10 cellular contexts compared by ENCODE assay signal in genomic region chr5:16455670-16456069, GRCh38. TPM values are rescaled to one million over a fixed set of nuclear protein-coding genes. Genes with fewer than 3 reads are reported as not detected.
DNase-seq lines count a peak whose midpoint lies in the region; ATAC-seq, FAIRE-seq and TF ChIP-seq lines count a peak whose summit lies in the region.
"Had no signal": no experiment of that assay in that cellular context is flagged by ENCODE, and none has a peak within 500 bp of the region (broad histone marks: within the 10 kb centered on the region; RNA-seq: fewer than 3 reads in every experiment).

No MANE protein-coding gene starts in this region.

- H3K27me3 Mint-ChIP-seq in activated T-cell treated with anti-CD3 and anti-CD28 coated beads, Interleukin-2, amount 50 U/mL, for 72 hours (ENCODE audit: low read depth) = no peaks in the 10 kb centered on the region
- no peaks in the 10 kb centered on the region for H3K27me3 Mint-ChIP-seq in stimulated activated naive B cell treated with anti-CD40 and anti-IgM and Interleukin-4, amounts not matched to agents 10 μg/mL and 1 μg/mL and 100 μg/mL, for 72 hours

- H3K4me3 ChIP-seq in endothelial cell of umbilical vein (replicated peaks in 1 of 3; ENCODE audit: insufficient read depth in 1 of 3, low read depth in 1 of 3, low read length in 3 of 3) = no peak overlapping the region
- H3K4me3 ChIP-seq: spleen, tibial artery had no signal

- H3K9me3 Mint-ChIP-seq in activated T-cell treated with anti-CD3 and anti-CD28 coated beads, Interleukin-2, amount 50 U/mL, for 72 hours = no peaks in the 10 kb centered on the region
- no peaks in the 10 kb centered on the region for H3K9me3 Mint-ChIP-seq in stimulated activated naive B cell treated with anti-CD40 and anti-IgM and Interleukin-4, amounts not matched to agents 10 μg/mL and 1 μg/mL and 100 μg/mL, for 72 hours

- H3K36me3 Mint-ChIP-seq in activated T-cell treated with anti-CD3 and anti-CD28 coated beads, Interleukin-2, amount 50 U/mL, for 72 hours (ENCODE audit: insufficient read depth in 2 of 2) = peaks cover 8 to 36% of the 10 kb centered on the region in 2 donors
- H3K36me3 Mint-ChIP-seq in stimulated activated naive B cell treated with anti-CD40 and anti-IgM and Interleukin-4, amounts not matched to agents 10 μg/mL and 1 μg/mL and 100 μg/mL, for 72 hours = peaks cover 26 to 48% of the 10 kb centered on the region in 2 donors

- BruUV-seq in endothelial cell of umbilical vein (replicated peaks; lab: Mats Ljungman, UMichigan) = no TSS peak

- no peak overlapping the region for H2AFZ ChIP-seq in endothelial cell of umbilical vein (ENCODE audit: low read depth, low read length)

- ATAC-seq in activated T-cell treated with anti-CD3 and anti-CD28 coated beads, Interleukin-2, amount 50 U/mL, for 72 hours (replicated peaks in 1 of 2) = no peak
- ATAC-seq in stimulated activated naive B cell treated with anti-CD40 and anti-IgM and Interleukin-4, amounts not matched to agents 10 μg/mL and 1 μg/mL and 100 μg/mL, for 72 hours (replicated peaks) = peak; percentile 71 to 74
- no peak for ATAC-seq in HG03565 (IDR thresholded peaks at IDR 0.05; ENCODE audit: unreplicated experiment)

- H3K4me2 ChIP-seq in endothelial cell of umbilical vein (ENCODE audit: insufficient read depth, low read length) = peak overlapping the region; percentile 22

- peaks cover 16 to 17% of the 10 kb centered on the region in 2 experiments for H3K36me3 ChIP-seq in endothelial cell of umbilical vein (ENCODE audit: control insufficient read depth in 2 of 2, extremely low read depth in 1 of 2, insufficient read depth in 2 of 2, low read length in 2 of 2)

- H3K79me2 ChIP-seq in endothelial cell of umbilical vein (ENCODE audit: control insufficient read depth, insufficient read depth, low read length) = peaks cover 30% of the 10 kb centered on the region

- no peak for TF ChIP-seq CTCF in endothelial cell of umbilical vein (IDR thresholded peaks at IDR 0.05; ENCODE audit: extremely low read depth in 1 of 2, insufficient read depth in 1 of 2, low read depth in 1 of 2, low read length in 2 of 2)

- H3K27me3 ChIP-seq in endothelial cell of umbilical vein (ENCODE audit: control insufficient read depth in 2 of 2, insufficient read depth in 2 of 2, low read length in 2 of 2) = no peaks in the 10 kb centered on the region
- H3K27me3 ChIP-seq: spleen, tibial artery had no signal

- no peaks in the 10 kb centered on the region for H3K9me3 ChIP-seq in endothelial cell of umbilical vein (replicated peaks; ENCODE audit: control insufficient read depth, insufficient read depth, low read length)
- H3K9me3 ChIP-seq: spleen, tibial artery had no signal

- H3K9ac ChIP-seq in endothelial cell of umbilical vein (replicated peaks; ENCODE audit: extremely low read depth, insufficient read depth, low read length) = peak overlapping the region; percentile 21

- no peak for DNase-seq in activated T-cell treated with anti-CD3 and anti-CD28 coated beads, Interleukin-2, amount 50 U/mL, for 72 hours
- DNase-seq in activated T-cell treated with anti-CD3 and anti-CD28 coated beads, Interleukin-2, amount 50 U/mL, for 48 hours = no peak
- DNase-seq in NOMO-1 treated with DMSO at 0.1 percent for 48 hours (lab: John Stamatoyannopoulos, UW; ENCODE audit: unreplicated experiment) (peak; percentile 81), endothelial cell of umbilical vein (ENCODE audit: low read depth, low spot score) (no peak), superior temporal gyrus (ENCODE audit: extremely low spot score) (no peak), NCI-H1930 (lab: John Stamatoyannopoulos, UW) (no peak)
- no peak for DNase-seq in stimulated activated naive B cell treated with anti-CD40 and anti-IgM and Interleukin-4, amounts not matched to agents 10 μg/mL and 1 μg/mL and 100 μg/mL, for 72 hours
- DNase-seq: spleen had no signal

- H3K27ac Mint-ChIP-seq in activated T-cell treated with anti-CD3 and anti-CD28 coated beads, Interleukin-2, amount 50 U/mL, for 72 hours = peak overlapping the region; percentile 90
- H3K27ac Mint-ChIP-seq in stimulated activated naive B cell treated with anti-CD40 and anti-IgM and Interleukin-4, amounts not matched to agents 10 μg/mL and 1 μg/mL and 100 μg/mL, for 72 hours = peak overlapping the region; percentile 11

- H3K27ac ChIP-seq in endothelial cell of umbilical vein (ENCODE audit: insufficient read depth, low read depth, low read length) = peak overlapping the region; percentile 85

- POLR2A ChIA-PET in endothelial cell of umbilical vein (lab: Charles Lee) = no interaction called here

- peaks cover 12% of the 10 kb centered on the region for H3K4me1 ChIP-seq in endothelial cell of umbilical vein (ENCODE audit: control insufficient read depth, extremely low read depth, insufficient read depth, low read length)

- CTCF ChIA-PET in endothelial cell of umbilical vein (lab: Charles Lee) = interaction anchor here (0.7 to 6.7 kb wide), 27 partner anchors 9 to 1836 kb away, joined by 3 to 178 read pairs (median 4); partner anchors contain the start of gene ZNF622

- no peaks in the 10 kb centered on the region for H3K9me1 ChIP-seq in endothelial cell of umbilical vein (replicated peaks; ENCODE audit: control insufficient read depth, extremely low read depth, insufficient read depth, low read length)

- no peak for TF ChIP-seq POLR2A in endothelial cell of umbilical vein (IDR thresholded peaks at IDR 0.05; ENCODE audit: low read depth, low read length)

- H3K4me1 Mint-ChIP-seq in activated T-cell treated with anti-CD3 and anti-CD28 coated beads, Interleukin-2, amount 50 U/mL, for 72 hours (ENCODE audit: low read depth) = peaks cover 50% of the 10 kb centered on the region
- peaks cover 16 to 37% of the 10 kb centered on the region in 2 donors for H3K4me1 Mint-ChIP-seq in stimulated activated naive B cell treated with anti-CD40 and anti-IgM and Interleukin-4, amounts not matched to agents 10 μg/mL and 1 μg/mL and 100 μg/mL, for 72 hours

- no peak for FAIRE-seq in endothelial cell of umbilical vein (lab: Jason Lieb, UNC)

- H3K4me3 Mint-ChIP-seq in activated T-cell treated with anti-CD3 and anti-CD28 coated beads, Interleukin-2, amount 50 U/mL, for 72 hours = peak overlapping the region; percentile 12 to 71
- H3K4me3 Mint-ChIP-seq in stimulated activated naive B cell treated with anti-CD40 and anti-IgM and Interleukin-4, amounts not matched to agents 10 μg/mL and 1 μg/mL and 100 μg/mL, for 72 hours = peak overlapping the region in 1 of 2 donors; percentile 38

- dilution Hi-C loops in endothelial cell of umbilical vein (cut with MboI; ENCODE audit: extremely low pct_ligation_motif_present, low sequenced_read_pairs) = no loop called here

- no peaks in the 10 kb centered on the region for H4K20me1 ChIP-seq in endothelial cell of umbilical vein (replicated peaks; ENCODE audit: control insufficient read depth, extremely low read depth, insufficient read depth, low read length)

- intact Hi-C loops in endothelial cell of umbilical vein (cut with micrococcal nuclease) = loop anchor here (1.0 kb wide), 2 partner anchors 295 to 992 kb away; no protein-coding TSS in a partner anchor

TF ChIP-seq in endothelial cell of umbilical vein, 7 proteins besides CTCF, POLR2A, EP300 and RAD21:
- TF ChIP-seq POLR2AphosphoS5 (IDR thresholded peaks at IDR 0.05; ENCODE audit: insufficient read depth, low read depth, low read length) (no peak), FOS (IDR thresholded peaks at IDR 0.05; ENCODE audit: borderline replicate concordance, insufficient read depth, low read length) (no peak), MAX (IDR thresholded peaks at IDR 0.05; ENCODE audit: insufficient read depth, insufficient read length) (no peak), GATA2 (IDR thresholded peaks at IDR 0.05; ENCODE audit: insufficient read depth, insufficient read length, low read depth, low read length) (no peak), EZH2 (IDR thresholded peaks at IDR 0.05; ENCODE audit: borderline replicate concordance, low read depth, low read length, severe bottlenecking) (no peak), MYC (IDR thresholded peaks at IDR 0.05; ENCODE audit: low read depth, low read length) (no peak), JUN (IDR thresholded peaks at IDR 0.05; ENCODE audit: borderline replicate concordance, insufficient read depth, insufficient read length, low read depth) (no peak)

RNA-seq across cellular contexts. Expression of gene ZNF622, which starts 9.9 kb away (rescaled TPM):
- total RNA-seq in activated T-cell treated with anti-CD3 and anti-CD28 coated beads, Interleukin-2, amount 50 U/mL, for 72 hours = 10 to 100 TPM; 40.0 to 42.7 TPM
- total RNA-seq in endothelial cell of umbilical vein = 23.1 and 26.6 TPM in 2 replicates
- 8.2 and 10.0 TPM in 2 replicates for polyA plus RNA-seq in endothelial cell of umbilical vein
- polyA plus RNA-seq in endothelial cell of umbilical vein (2011; cell fraction: cytosol; rRNA removed) = 12.9 and 13.1 TPM in 2 replicates
- polyA plus RNA-seq in endothelial cell of umbilical vein (2011; cell fraction: nucleus; rRNA removed) = 8.0 and 8.7 TPM in 2 replicates
- polyA plus RNA-seq in endothelial cell of umbilical vein (2012) = 24.1 and 29.4 TPM in 2 replicates
- 8.7 and 9.3 TPM in 2 replicates for polyA minus RNA-seq in endothelial cell of umbilical vein
- 27.0 TPM for polyA minus RNA-seq in endothelial cell of umbilical vein (2011; cell fraction: cytosol; rRNA and poly(A)+ RNA removed)
- 4.6 and 7.5 TPM in 2 replicates for polyA minus RNA-seq in endothelial cell of umbilical vein (2011; cell fraction: nucleus; rRNA and poly(A)+ RNA removed)

Comparison
In these comparisons a context has a peak if more than half of its experiments do, and no peak if none do; other contexts are left out.
1. ATAC-seq: peak in stimulated activated naive B cell treated with anti-CD40 and anti-IgM and Interleukin-4, amounts not matched to agents 10 μg/mL and 1 μg/mL and 100 μg/mL, for 72 hours (2 of 2); none in activated T-cell treated with anti-CD3 and anti-CD28 coated beads, Interleukin-2, amount 50 U/mL, for 72 hours (0 of 2) and HG03565 (single experiment).